10 cellular contexts compared by ENCODE assay signal in the genomic region with DNA sequence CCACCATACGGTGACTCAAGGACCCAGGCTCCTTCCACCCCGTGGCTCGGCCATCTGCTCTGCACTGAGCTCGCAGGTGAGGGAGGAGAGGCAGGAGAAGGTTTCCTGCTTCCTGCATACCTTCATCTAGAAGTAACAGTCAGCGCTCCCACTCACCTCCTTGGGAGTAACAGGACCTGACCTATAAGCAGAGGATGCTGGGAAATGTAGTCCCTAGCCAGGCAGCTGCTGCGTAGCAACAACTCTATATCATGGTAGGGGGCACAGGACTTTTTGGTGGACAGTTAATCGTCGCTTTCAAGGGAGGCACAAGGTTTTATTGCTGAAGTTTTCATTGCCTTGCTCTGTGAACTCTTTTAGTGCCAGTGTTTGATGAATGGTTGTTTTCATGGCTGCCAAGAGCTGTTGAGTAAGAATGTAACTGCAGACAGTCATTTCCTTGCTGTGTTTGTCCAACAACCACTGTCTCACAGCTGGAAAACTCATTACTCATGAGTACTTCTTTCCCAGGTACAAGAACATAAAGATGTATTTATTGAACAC. TPM values are rescaled to one million over a fixed set of nuclear protein-coding genes. Genes with fewer than 3 reads are reported as not detected.
DNase-seq lines count a peak whose midpoint lies in the region; ATAC-seq and TF ChIP-seq lines count a peak whose summit lies in the region.
"Had no signal": no experiment of that assay in that cellular context is flagged by ENCODE, and none has a peak within 500 bp of the region (broad histone marks: within the 10 kb centered on the region; RNA-seq: fewer than 3 reads in every experiment).

No MANE protein-coding gene starts in this region.

- peak in 1 of 2 donors; percentile 14 for DNase-seq in activated T-cell treated with anti-CD3 and anti-CD28 coated beads, Interleukin-2, amount 50 U/mL, for 72 hours
- DNase-seq in activated T-cell treated with anti-CD3 and anti-CD28 coated beads, Interleukin-2, amount 50 U/mL, for 48 hours, result no peak
- DNase-seq in choroid plexus epithelial cell (ENCODE audit: low read depth) (peak; percentile 87), lung (ENCODE audit: low spot score) (no peak), uterus (peak in 1 of 2 donors; percentile 65)
- DNase-seq in activated naive CD4-positive, alpha-beta T cell (lab: John Stamatoyannopoulos, UW), result no peak
- DNase-seq: activated naive CD4-positive, alpha-beta T cell treated with Interleukin-2 at 50 U/mL for 16 hours had no signal

- H3K9me3 ChIP-seq in lung (ENCODE audit: control insufficient read depth in 2 of 2, insufficient read depth in 1 of 2, low read length in 1 of 2), result no peaks in the 10 kb centered on the region
- H3K9me3 ChIP-seq in uterus, result no peaks in the 10 kb centered on the region

- no peak overlapping the region for H3K4me3 Mint-ChIP-seq in activated T-cell treated with anti-CD3 and anti-CD28 coated beads, Interleukin-2, amount 50 U/mL, for 72 hours
- H3K4me3 Mint-ChIP-seq: CD14-positive monocyte had no signal

- peak overlapping the region; percentile 41 to 58 for H3K27ac ChIP-seq in lung (ENCODE audit: low read depth in 1 of 2, low read length in 1 of 2)
- peak overlapping the region; percentile 63 to 72 for H3K27ac ChIP-seq in uterus

- H3K4me3 ChIP-seq in choroid plexus epithelial cell (ENCODE audit: low read depth, low read length) (peak overlapping the region; percentile 57), lung (no peak overlapping the region), uterus (peak overlapping the region in 1 of 2 donors; percentile 28)

- no peaks in the 10 kb centered on the region for H3K9me3 Mint-ChIP-seq in activated T-cell treated with anti-CD3 and anti-CD28 coated beads, Interleukin-2, amount 50 U/mL, for 72 hours

- TF ChIP-seq POLR2A in uterus (IDR thresholded peaks at IDR 0.05), result no peak

- TF ChIP-seq CTCF in choroid plexus epithelial cell (conservative IDR thresholded peaks at IDR 0.05; ENCODE audit: low read depth, low read length), result no peak
- TF ChIP-seq CTCF in lung (IDR thresholded peaks at IDR 0.05; ENCODE audit: control extremely low read depth, extremely low read depth), result no peak
- TF ChIP-seq CTCF in uterus (IDR thresholded peaks at IDR 0.05), result no peak

- H3K27me3 ChIP-seq in lung (ENCODE audit: control insufficient read depth, insufficient read depth), result no peaks in the 10 kb centered on the region
- no peaks in the 10 kb centered on the region for H3K27me3 ChIP-seq in uterus

- H3K4me1 ChIP-seq in lung (ENCODE audit: control insufficient read depth in 2 of 2, insufficient read depth in 2 of 2, low read length in 2 of 2) (peaks cover 0 to 2% of the 10 kb centered on the region in 2 donors), uterus (no peaks in the 10 kb centered on the region)

- H3K36me3 ChIP-seq in lung (ENCODE audit: control insufficient read depth in 2 of 2, insufficient read depth in 2 of 2, low read length in 2 of 2) (no peaks in the 10 kb centered on the region), uterus (no peaks in the 10 kb centered on the region)

- WGBS in lung, 2 donors, result 53 to 74% methylated on average over 8 of the region's 8 CpGs

- intact Hi-C loops in uterus (cut with DNase I; ENCODE audit: low total_unique reads), result no loop called here

- peaks cover 8% of the 10 kb centered on the region for H3K4me1 Mint-ChIP-seq in activated T-cell treated with anti-CD3 and anti-CD28 coated beads, Interleukin-2, amount 50 U/mL, for 72 hours (ENCODE audit: low read depth)

- H3K27ac Mint-ChIP-seq in activated T-cell treated with anti-CD3 and anti-CD28 coated beads, Interleukin-2, amount 50 U/mL, for 72 hours, result no peak overlapping the region

- ATAC-seq in activated T-cell treated with anti-CD3 and anti-CD28 coated beads, Interleukin-2, amount 50 U/mL, for 72 hours (replicated peaks in 1 of 2), result peak; percentile 81 to 87
- ATAC-seq in lung (ENCODE audit: insufficient read depth, low FRiP score), result peak; percentile 61
- no peak for ATAC-seq in GM18870 (IDR thresholded peaks at IDR 0.05; ENCODE audit: unreplicated experiment)
- ATAC-seq in GM19328 (IDR thresholded peaks at IDR 0.05; ENCODE audit: unreplicated experiment), result no peak

- H3K27me3 Mint-ChIP-seq in activated T-cell treated with anti-CD3 and anti-CD28 coated beads, Interleukin-2, amount 50 U/mL, for 72 hours (ENCODE audit: low read depth), result peaks cover 15% of the 10 kb centered on the region

- H3K36me3 Mint-ChIP-seq in activated T-cell treated with anti-CD3 and anti-CD28 coated beads, Interleukin-2, amount 50 U/mL, for 72 hours (ENCODE audit: insufficient read depth in 2 of 2), result no peaks in the 10 kb centered on the region

RNA-seq across cellular contexts. Expression of gene ZFYVE27, which starts 10.2 kb away (rescaled TPM):
- total RNA-seq in activated T-cell treated with anti-CD3 and anti-CD28 coated beads, Interleukin-2, amount 50 U/mL, for 72 hours, result 10 to 100 TPM; 33.7 to 40.0 TPM
- total RNA-seq in lung, result 10 to 100 TPM; 30.9 to 33.9 TPM
- 10 to 100 TPM; 21.1 to 22.7 TPM for polyA plus RNA-seq in lung
- 10 to 100 TPM in 3 of 4 donors, 1 to 10 TPM in 1; 2.8 to 32.3 (median 16.7) TPM for total RNA-seq in uterus

RNA-seq across cellular contexts. Expression of gene MARVELD1, which starts 13.2 kb away (rescaled TPM):
- 1 to 10 TPM; 1.5 to 1.9 TPM for total RNA-seq in activated T-cell treated with anti-CD3 and anti-CD28 coated beads, Interleukin-2, amount 50 U/mL, for 72 hours
- total RNA-seq in lung (10 to 100 TPM; 22.3 to 57.9 TPM), uterus (100 to 1,000 TPM in 1 of 4 donors, 10 to 100 TPM in 3; 36.9 to 158 (median 59.4) TPM)
- 10 to 100 TPM; 15.7 to 26.0 TPM for polyA plus RNA-seq in lung

RNA-seq across cellular contexts. Expression of gene AVPI1, which starts 39.7 kb away (rescaled TPM):
- total RNA-seq in activated T-cell treated with anti-CD3 and anti-CD28 coated beads, Interleukin-2, amount 50 U/mL, for 72 hours, result 1 to 10 TPM; 1.8 to 5.3 TPM
- 10 to 100 TPM; 16.8 to 26.8 TPM for total RNA-seq in lung
- 10 to 100 TPM; 15.1 to 18.9 TPM for polyA plus RNA-seq in lung
- total RNA-seq in uterus, result 10 to 100 TPM in 2 of 4 donors, 1 to 10 TPM in 1, under 1 TPM in 1; 0.51 to 15.1 (median 10.8) TPM

RNA-seq across cellular contexts. Expression of gene SFRP5, which starts 45.1 kb away (rescaled TPM):
- not detected for total RNA-seq in activated T-cell treated with anti-CD3 and anti-CD28 coated beads, Interleukin-2, amount 50 U/mL, for 72 hours
- total RNA-seq in lung (10 to 100 TPM in 1 of 2 donors, 1 to 10 TPM in 1; 2.4 to 12.8 TPM), uterus (10 to 100 TPM in 1 of 4 donors, under 1 TPM in 1, not detected in 2; 0.24 to 59.1 TPM)
- polyA plus RNA-seq in lung, result under 1 TPM; 0.44 to 0.93 TPM
- polyA plus RNA-seq: CD14-positive monocyte had no signal

Comparison
In these comparisons a context has a peak if more than half of its experiments do, and no peak if none do; other contexts are left out.
1. ATAC-seq: peak in activated T-cell treated with anti-CD3 and anti-CD28 coated beads, Interleukin-2, amount 50 U/mL, for 72 hours (2 of 2) and lung (single experiment); none in GM18870 (single experiment) and GM19328 (single experiment).
2. RNA of gene MARVELD1, which starts 13.2 kb away (total RNA-seq): 36.9 to 158 TPM in uterus and 22.3 to 57.9 TPM in lung; 1.5 to 1.9 TPM in activated T-cell treated with anti-CD3 and anti-CD28 coated beads, Interleukin-2, amount 50 U/mL, for 72 hours; every median in the first group is over 4 times any median in the second.